Comparison of ENCODE assay signal across 8 cellular contexts in the genomic region with DNA sequence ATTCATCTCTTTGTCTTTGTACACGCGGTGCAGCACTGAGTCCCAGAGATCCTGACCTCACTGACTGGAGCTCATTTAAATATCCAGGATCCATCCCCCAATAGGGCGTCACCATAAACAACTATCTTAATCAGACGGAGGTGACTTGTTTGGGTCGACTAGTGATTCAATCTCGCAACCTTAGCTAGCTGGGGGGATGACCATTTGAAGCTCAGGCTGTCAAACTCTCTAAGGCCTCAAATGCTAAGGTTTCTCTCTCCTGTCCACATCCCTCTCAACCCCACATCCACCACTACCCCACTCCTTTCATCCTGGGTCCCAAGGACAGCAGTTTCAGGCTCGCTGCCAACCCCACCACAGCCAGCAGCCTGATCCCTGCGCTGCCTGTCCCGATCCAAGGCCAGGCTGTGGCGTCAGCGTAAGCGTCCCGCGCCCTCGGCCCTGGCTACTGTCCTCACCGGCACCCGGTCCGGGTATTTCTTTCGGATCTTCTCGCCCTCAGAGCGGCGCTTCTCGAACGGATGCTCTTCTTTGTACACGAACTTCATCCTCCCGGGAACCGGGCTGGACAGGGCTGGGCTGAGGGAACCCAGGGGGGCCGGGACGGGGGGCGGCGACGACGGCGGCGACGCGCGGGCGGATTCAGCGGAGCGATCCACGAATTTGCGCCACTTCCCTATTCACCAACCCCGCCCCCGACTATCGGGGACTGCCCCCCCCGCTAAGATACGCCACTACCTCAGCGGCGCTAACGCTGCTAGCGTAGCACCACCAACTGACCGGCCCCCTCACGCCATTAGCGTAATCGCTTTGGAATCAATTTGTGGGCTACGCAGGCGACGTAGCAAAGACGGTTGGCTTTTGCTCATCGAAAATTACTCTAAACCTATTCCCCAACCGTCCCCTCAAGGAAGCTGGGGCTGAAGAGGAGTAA. TPM values are rescaled to one million over a fixed set of nuclear protein-coding genes. Genes with fewer than 3 reads are reported as not detected.
DNase-seq lines count a peak whose midpoint lies in the region; ATAC-seq and TF ChIP-seq lines count a peak whose summit lies in the region.

TSS of gene GABARAP (minus strand) at position 667 of the 934 bp plus-strand sequence. CDS start at position 548, 119 bp downstream.

- H3K9me3 Mint-ChIP-seq in activated T-helper 2 cell treated with anti-CD3 and anti-CD28 coated beads, Interferon-gamma antibody, Interleukin-2, Interleukin-4, amounts not matched to agents 10 μg/mL and 5 μg/mL and 100 μg/mL, durations not matched to agents 14 hours and 24 hours and 36 hours, result no peaks in the 10 kb centered on the region
- H3K9me3 Mint-ChIP-seq in natural killer cell, result no peaks in the 10 kb centered on the region

- H3K36me3 Mint-ChIP-seq in activated T-helper 2 cell treated with anti-CD3 and anti-CD28 coated beads, Interferon-gamma antibody, Interleukin-2, Interleukin-4, amounts not matched to agents 10 μg/mL and 5 μg/mL and 100 μg/mL, durations not matched to agents 14 hours and 24 hours and 36 hours (ENCODE audit: low read depth), result peaks cover 62% of the 10 kb centered on the region
- no peaks in the 10 kb centered on the region for H3K36me3 Mint-ChIP-seq in natural killer cell

- no peaks in the 10 kb centered on the region for H3K79me2 ChIP-seq in KMS-11 (ENCODE audit: insufficient read depth, low read depth)

- no peak for TF ChIP-seq CTCF in C4-2B (conservative IDR thresholded peaks at IDR 0.05)
- TF ChIP-seq CTCF in GM20000 (IDR thresholded peaks at IDR 0.05; ENCODE audit: extremely low read depth, missing control alignments), result no peak
- TF ChIP-seq CTCF in KMS-11 (conservative IDR thresholded peaks at IDR 0.05; ENCODE audit: low read depth, low read length), result no peak
- TF ChIP-seq CTCF in natural killer cell (IDR thresholded peaks at IDR 0.05), result no peak

- peak within 1 kb of the TSS; percentile 45; the same call in 1 of the 2 replicates for H3K4me2 ChIP-seq in KMS-11

- H3K27me3 Mint-ChIP-seq in activated T-helper 2 cell treated with anti-CD3 and anti-CD28 coated beads, Interferon-gamma antibody, Interleukin-2, Interleukin-4, amounts not matched to agents 10 μg/mL and 5 μg/mL and 100 μg/mL, durations not matched to agents 14 hours and 24 hours and 36 hours (ENCODE audit: low read depth), result no peaks in the 10 kb centered on the region
- no peaks in the 10 kb centered on the region for H3K27me3 Mint-ChIP-seq in natural killer cell (ENCODE audit: low read depth in 2 of 2)

- peak within 1 kb of the TSS; percentile 98 for H3K4me3 Mint-ChIP-seq in activated T-helper 2 cell treated with anti-CD3 and anti-CD28 coated beads, Interferon-gamma antibody, Interleukin-2, Interleukin-4, amounts not matched to agents 10 μg/mL and 5 μg/mL and 100 μg/mL, durations not matched to agents 14 hours and 24 hours and 36 hours (ENCODE audit: low read depth)
- peak within 1 kb of the TSS; percentile 95 for H3K4me3 Mint-ChIP-seq in natural killer cell

- H3K4me1 ChIP-seq in KMS-11 (ENCODE audit: low read depth, poor library complexity, severe bottlenecking), result no peaks in the 10 kb centered on the region

- H3K27ac ChIP-seq in C4-2B (peak within 1 kb of the TSS; percentile 94), KMS-11 (peak within 1 kb of the TSS; percentile 39)

- peak within 1 kb of the TSS; percentile 95 for H3K27ac Mint-ChIP-seq in activated T-helper 2 cell treated with anti-CD3 and anti-CD28 coated beads, Interferon-gamma antibody, Interleukin-2, Interleukin-4, amounts not matched to agents 10 μg/mL and 5 μg/mL and 100 μg/mL, durations not matched to agents 14 hours and 24 hours and 36 hours
- peak within 1 kb of the TSS; percentile 97 to 99 for H3K27ac Mint-ChIP-seq in natural killer cell

- peak; percentile 58 to 82 (median 63) for ATAC-seq in natural killer cell

- H3K4me1 Mint-ChIP-seq in activated T-helper 2 cell treated with anti-CD3 and anti-CD28 coated beads, Interferon-gamma antibody, Interleukin-2, Interleukin-4, amounts not matched to agents 10 μg/mL and 5 μg/mL and 100 μg/mL, durations not matched to agents 14 hours and 24 hours and 36 hours (ENCODE audit: low read depth), result peaks cover 32% of the 10 kb centered on the region
- H3K4me1 Mint-ChIP-seq in natural killer cell, result peaks cover 44 to 54% of the 10 kb centered on the region in 2 donors

- H2AFZ ChIP-seq in KMS-11 (ENCODE audit: low read depth), result peak within 1 kb of the TSS; percentile 34; the same call in 1 of the 2 replicates

- H3K36me3 ChIP-seq in KMS-11 (ENCODE audit: insufficient read depth), result no peaks in the 10 kb centered on the region

- peak; percentile 85 for DNase-seq in GM20000 (ENCODE audit: low spot score)
- DNase-seq in RPMI8226, result peak; percentile 89
- DNase-seq in activated T-helper 2 cell treated with anti-CD3 and anti-CD28 coated beads, Interferon-gamma antibody, Interleukin-2, Interleukin-4, amounts not matched to agents 10 μg/mL and 5 μg/mL and 100 μg/mL, durations not matched to agents 14 hours and 24 hours and 36 hours (ENCODE audit: low spot score), result peak; percentile 88
- peak; percentile 93 for DNase-seq in fibroblast of peridontal ligament (ENCODE audit: extremely low read depth)
- DNase-seq in natural killer cell, result peak; percentile 93
- peak; percentile 86 to 99 (median 90) for DNase-seq in stimulated activated naive CD4-positive, alpha-beta T cell (lab: John Stamatoyannopoulos, UW)

- peak within 1 kb of the TSS; percentile 39; the same call in 1 of the 2 replicates for H3K9ac ChIP-seq in KMS-11

- no peak within 1 kb of the TSS for H3K4me3 ChIP-seq in KMS-11 (IDR thresholded peaks at IDR 0.05; ENCODE audit: insufficient read depth, low read depth, low read length)

- H4K20me1 ChIP-seq in KMS-11 (ENCODE audit: insufficient read depth), result no peaks in the 10 kb centered on the region

- intact Hi-C loops in activated T-helper 2 cell treated with anti-CD3 and anti-CD28 coated beads, Interferon-gamma antibody, Interleukin-2, Interleukin-4, amounts not matched to agents 10 μg/mL and 5 μg/mL and 100 μg/mL, durations not matched to agents 14 hours and 24 hours and 36 hours (cut with micrococcal nuclease), result loop anchor here (1.0 to 2.0 kb wide), 3 partner anchors 10 to 65 kb away; partner anchors contain the start of genes EIF5A, ELP5 and SLC2A4
- intact Hi-C loops in natural killer cell (cut with micrococcal nuclease), result loop anchor here (2.0 kb wide), 1 partner anchor 65 kb away; the partner anchor contains the start of gene EIF5A

- no peaks in the 10 kb centered on the region for H3K27me3 ChIP-seq in KMS-11 (ENCODE audit: insufficient read depth, low read depth)

RNA-seq across cellular contexts. Expression of gene GABARAP, which starts in this region (rescaled TPM):
- total RNA-seq in activated T-helper 2 cell treated with anti-CD3 and anti-CD28 coated beads, Interferon-gamma antibody, Interleukin-2, Interleukin-4, amounts not matched to agents 10 μg/mL and 5 μg/mL and 100 μg/mL, durations not matched to agents 14 hours and 24 hours and 36 hours, result 145 and 147 TPM in 2 replicates
- total RNA-seq in natural killer cell, result 100 to 1,000 TPM; 256 to 277 (median 276) TPM
